ENCODE assay signal across 9 cellular contexts in genomic region chr14:42222924-42223471, GRCh38.
DNase-seq lines count a peak whose midpoint lies in the region; ATAC-seq and TF ChIP-seq lines count a peak whose summit lies in the region.
"Had no signal": no experiment of that assay in that cellular context is flagged by ENCODE, and none has a peak within 500 bp of the region (broad histone marks: within the 10 kb centered on the region; RNA-seq: fewer than 3 reads in every experiment).

No MANE protein-coding gene starts in this region.

- no peaks in the 10 kb centered on the region for H3K4me1 Mint-ChIP-seq in stimulated activated memory B cell treated with anti-CD40 and anti-IgM and Interleukin-4, amounts not matched to agents 10 μg/mL and 1 μg/mL and 100 μg/mL, for 72 hours

- DNase-seq in A172 (ENCODE audit: low spot score) = peak; percentile 36
- DNase-seq in NCI-H2171 (lab: John Stamatoyannopoulos, UW) = peak; percentile 95
- DNase-seq in epithelial cell of esophagus (ENCODE audit: low read depth) = peak; percentile 72
- DNase-seq in stimulated activated CD4-positive, alpha-beta T cell treated with anti-CD3 and anti-CD28 coated beads, Interleukin-2, amount 100 ng/mL, for 24 hours = no peak
- no peak for DNase-seq in cortex of kidney (lab: John Stamatoyannopoulos, UW)
- DNase-seq: DND-41 had no signal

- H3K4me3 Mint-ChIP-seq in stimulated activated memory B cell treated with anti-CD40 and anti-IgM and Interleukin-4, amounts not matched to agents 10 μg/mL and 1 μg/mL and 100 μg/mL, for 72 hours = no peak overlapping the region

- no peaks in the 10 kb centered on the region for H3K9me3 Mint-ChIP-seq in stimulated activated memory B cell treated with anti-CD40 and anti-IgM and Interleukin-4, amounts not matched to agents 10 μg/mL and 1 μg/mL and 100 μg/mL, for 72 hours

- peak overlapping the region; percentile 14 for H3K27ac Mint-ChIP-seq in stimulated activated memory B cell treated with anti-CD40 and anti-IgM and Interleukin-4, amounts not matched to agents 10 μg/mL and 1 μg/mL and 100 μg/mL, for 72 hours

- ATAC-seq in GM18858 (IDR thresholded peaks at IDR 0.05; ENCODE audit: unreplicated experiment) (peak; percentile 93), HG02938 (IDR thresholded peaks at IDR 0.05; ENCODE audit: unreplicated experiment) (peak; percentile 93)
- peak; percentile 77 for ATAC-seq in stimulated activated memory B cell treated with anti-CD40 and anti-IgM and Interleukin-4, amounts not matched to agents 10 μg/mL and 1 μg/mL and 100 μg/mL, for 72 hours

- H3K27me3 Mint-ChIP-seq in stimulated activated memory B cell treated with anti-CD40 and anti-IgM and Interleukin-4, amounts not matched to agents 10 μg/mL and 1 μg/mL and 100 μg/mL, for 72 hours = no peaks in the 10 kb centered on the region

- no peak for TF ChIP-seq CTCF in epithelial cell of esophagus (IDR thresholded peaks at IDR 0.05; ENCODE audit: insufficient read depth, low read depth, low read length, missing control alignments)

- H3K4me3 ChIP-seq in epithelial cell of esophagus (ENCODE audit: low read length) = no peak overlapping the region

- H3K36me3 Mint-ChIP-seq in stimulated activated memory B cell treated with anti-CD40 and anti-IgM and Interleukin-4, amounts not matched to agents 10 μg/mL and 1 μg/mL and 100 μg/mL, for 72 hours = no peaks in the 10 kb centered on the region

Comparison
In these comparisons a context has a peak if more than half of its experiments do, and no peak if none do; other contexts are left out.
1. DNase-seq: peak in A172 (single experiment), NCI-H2171 (single experiment) and epithelial cell of esophagus (single experiment); none in stimulated activated CD4-positive, alpha-beta T cell treated with anti-CD3 and anti-CD28 coated beads, Interleukin-2, amount 100 ng/mL, for 24 hours (0 of 2) and cortex of kidney (single experiment).
2. Peak in every context shown above with its lines, with median percentiles within 50 percentile points of each other: ATAC-seq.